In the genomic region with DNA sequence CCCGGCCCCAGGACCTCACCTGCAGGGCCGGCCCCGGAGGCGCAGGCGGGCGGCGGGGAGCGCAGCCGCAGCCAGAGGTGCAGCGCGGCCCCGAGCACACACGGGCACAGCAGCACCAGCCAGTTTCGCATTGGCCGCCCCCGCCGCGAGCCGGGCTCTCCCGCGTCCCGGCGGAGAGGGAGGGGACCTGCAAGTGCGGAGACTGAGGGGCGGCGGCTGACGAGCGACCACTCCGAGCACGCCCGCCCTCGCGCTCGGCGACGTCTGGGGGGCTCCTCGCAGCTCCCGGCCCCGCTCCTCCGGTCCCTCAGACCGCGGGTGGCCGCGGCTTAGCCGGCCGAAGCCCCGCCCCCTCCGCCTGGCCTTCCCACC, we compare ENCODE assay signal across 8 cellular contexts. TPM values are rescaled to one million over a fixed set of nuclear protein-coding genes. Genes with fewer than 3 reads are reported as not detected.
A peak's percentile ranks its signal among the peaks of the same experiment; 100 is the strongest.
DNase-seq lines count a peak whose midpoint lies in the region; ATAC-seq and TF ChIP-seq lines count a peak whose summit lies in the region.

A gene (minus strand): TSS at position 331 of the 372 bp plus-strand sequence. CDS start 200 bp downstream, at position 131.

- WGBS in transverse colon (ENCODE audit: low coverage in 1 of 2), 2 donors, result 0% methylated on average over 14 to 23 of the region's 48 CpGs

- DNase-seq in Jurkat, Clone E6-1 (ENCODE audit: low read depth, low spot score), result no peak
- DNase-seq in cerebellum (ENCODE audit: low spot score), result no peak
- no peak for DNase-seq in lung microvascular endothelial cell (ENCODE audit: low read depth in 2 of 2)
- no peak for DNase-seq in transverse colon
- DNase-seq in RKO (ENCODE audit: low spot score), result no peak
- DNase-seq in activated gamma-delta T cell (lab: John Stamatoyannopoulos, UW), result no peak

- H3K36me3 ChIP-seq in transverse colon, result no peaks in the 10 kb centered on the region

- H3K9me3 ChIP-seq in transverse colon, result no peaks in the 10 kb centered on the region

- in situ Hi-C loops in transverse colon (cut with MboI; ENCODE audit: low pct_ligation_motif_present in 1 of 4, low pct_unique_long_range_greater_than_20kb in 1 of 4, low sequenced_read_pairs in 3 of 4), result loop anchor here (25.0 kb wide), 3 partner anchors 233 to 458 kb away; no protein-coding TSS in a partner anchor

- intact Hi-C loops in transverse colon (cut with DNase I; ENCODE audit: low total_unique reads), result no loop called here

- no peak for TF ChIP-seq EP300 in transverse colon (IDR thresholded peaks at IDR 0.05; ENCODE audit: low read depth)

- TF ChIP-seq POLR2A in transverse colon (IDR thresholded peaks at IDR 0.05), result peak; percentile 81

- peaks cover 0 to 26% (median 22%) of the 10 kb centered on the region in 4 donors for H3K4me1 ChIP-seq in transverse colon

- peak; percentile 41 for ATAC-seq in GM21619 (IDR thresholded peaks at IDR 0.05; ENCODE audit: unreplicated experiment)

- H3K27ac ChIP-seq in transverse colon, result peak within 1 kb of the TSS; percentile 94 to 100 (median 98)

- peak within 1 kb of the TSS; percentile 80 for H3K4me3 ChIP-seq in GM08714 (ENCODE audit: low read length)
- H3K4me3 ChIP-seq in Jurkat, Clone E6-1 (ENCODE audit: low read length), result peak within 1 kb of the TSS; percentile 95
- peak within 1 kb of the TSS; percentile 53 to 89 (median 82) for H3K4me3 ChIP-seq in transverse colon

- TF ChIP-seq CTCF in transverse colon (IDR thresholded peaks at IDR 0.05), result no peak

- no peaks in the 10 kb centered on the region for H3K27me3 ChIP-seq in transverse colon

RNA-seq across cellular contexts. Expression of the gene that starts here (rescaled TPM):
- polyA plus RNA-seq in Jurkat, Clone E6-1 (2012; ENCODE audit: insufficient read depth, insufficient read length), result 19.5 TPM
- total RNA-seq in cerebellum (37.0 TPM), lung microvascular endothelial cell (29.2 and 34.0 TPM in 2 replicates), transverse colon (10 to 100 TPM; 21.4 to 42.2 (median 30.5) TPM)
